ENCODE assay signal across 24 cellular contexts in genomic region chr1:91759076-91759475, GRCh38.
DNase-seq lines count a peak whose midpoint lies in the region; ATAC-seq and TF ChIP-seq lines count a peak whose summit lies in the region.
"Had no signal": no experiment of that assay in that cellular context is flagged by ENCODE, and none has a peak within 500 bp of the region (broad histone marks: within the 10 kb centered on the region; RNA-seq: fewer than 3 reads in every experiment).

No MANE protein-coding gene starts in this region.

- H3K4me3 Mint-ChIP-seq in immature natural killer cell = no peak overlapping the region
- H3K4me3 Mint-ChIP-seq: activated T-cell treated with anti-CD3 and anti-CD28 coated beads, Interleukin-2, amount 50 U/mL, for 4 hours; B cell; brain; CD8-positive, alpha-beta T cell; nephron progenitor cell; T-helper 2 cell treated with Interferon-gamma antibody and Interleukin-4, amounts not matched to agents 5 μg/mL and 100 μg/mL, for 36 hours had no signal

- H3K4me3 ChIP-seq in right cardiac atrium (ENCODE audit: low read length) (no peak overlapping the region), prostate gland (no peak overlapping the region), vagina (no peak overlapping the region), thyroid gland (replicated peaks in 1 of 3) (no peak overlapping the region)

- H3K9me3 ChIP-seq in right cardiac atrium (ENCODE audit: control insufficient read depth, low read length) = no peaks in the 10 kb centered on the region
- H3K9me3 ChIP-seq in prostate gland = no peaks in the 10 kb centered on the region
- no peaks in the 10 kb centered on the region for H3K9me3 ChIP-seq in vagina
- no peaks in the 10 kb centered on the region for H3K9me3 ChIP-seq in thyroid gland

- H3K27ac Mint-ChIP-seq in immature natural killer cell = peak overlapping the region in 5 of 6 donors; percentile 57 to 89 (median 85)
- H3K27ac Mint-ChIP-seq: B cell; CD8-positive, alpha-beta T cell; T-helper 2 cell treated with Interferon-gamma antibody and Interleukin-4, amounts not matched to agents 5 μg/mL and 100 μg/mL, for 36 hours had no signal

- H3K4me1 ChIP-seq in right cardiac atrium (ENCODE audit: control insufficient read depth, insufficient read depth, low read length) (peaks cover 3% of the 10 kb centered on the region), prostate gland (replicated peaks) (peaks cover 4% of the 10 kb centered on the region), vagina (peaks cover 79% of the 10 kb centered on the region), thyroid gland (peaks cover 0 to 7% of the 10 kb centered on the region in 2 donors)
- H3K4me1 ChIP-seq: parathyroid adenoma had no signal

- peaks cover 1 to 10% (median 6%) of the 10 kb centered on the region in 3 donors for H3K27me3 Mint-ChIP-seq in immature natural killer cell (ENCODE audit: low read depth in 3 of 3)
- H3K27me3 Mint-ChIP-seq: B cell, brain had no signal

- TF ChIP-seq POLR2A in prostate gland (IDR thresholded peaks at IDR 0.05) (no peak), vagina (IDR thresholded peaks at IDR 0.05) (no peak), thyroid gland (IDR thresholded peaks at IDR 0.05) (no peak)

- no peak for TF ChIP-seq CTCF in prostate gland (IDR thresholded peaks at IDR 0.05)
- no peak for TF ChIP-seq CTCF in vagina (IDR thresholded peaks at IDR 0.05)
- TF ChIP-seq CTCF in thyroid gland (IDR thresholded peaks at IDR 0.05) = no peak

- no peaks in the 10 kb centered on the region for H3K27me3 ChIP-seq in right cardiac atrium (ENCODE audit: control insufficient read depth, insufficient read depth)
- no peaks in the 10 kb centered on the region for H3K27me3 ChIP-seq in prostate gland (replicated peaks; ENCODE audit: insufficient read depth)
- H3K27me3 ChIP-seq in vagina = no peaks in the 10 kb centered on the region
- no peaks in the 10 kb centered on the region for H3K27me3 ChIP-seq in thyroid gland

- WGBS in right cardiac atrium = 78% methylated on average over 2 of the region's 2 CpGs
- 42% methylated on average over 2 of the region's 2 CpGs for WGBS in prostate gland
- WGBS in thyroid gland, 2 donors = 94% methylated on average over 2 of the region's 2 CpGs

- no peaks in the 10 kb centered on the region for H3K9me3 Mint-ChIP-seq in immature natural killer cell
- H3K9me3 Mint-ChIP-seq: activated T-cell treated with anti-CD3 and anti-CD28 coated beads, Interleukin-2, amount 50 U/mL, for 4 hours; CD8-positive, alpha-beta T cell; nephron progenitor cell; T-helper 2 cell treated with Interferon-gamma antibody and Interleukin-4, amounts not matched to agents 5 μg/mL and 100 μg/mL, for 36 hours had no signal

- intact Hi-C loops in right cardiac atrium (cut with DNase I) (no loop called here), Right ventricle myocardium superior (cut with DNase I) (no loop called here), prostate gland (cut with DNase I) (no loop called here), vagina (cut with DNase I) (no loop called here), thyroid gland (cut with DNase I) (no loop called here)

- H3K27ac ChIP-seq in right cardiac atrium (ENCODE audit: low read length) (peak overlapping the region; percentile 10), prostate gland (peak overlapping the region; percentile 20 to 52), vagina (peak overlapping the region; percentile 85), thyroid gland (no peak overlapping the region)
- H3K27ac ChIP-seq: epithelial cell of prostate, KMS-11, parathyroid adenoma had no signal

- H3K36me3 ChIP-seq in prostate gland = no peaks in the 10 kb centered on the region
- no peaks in the 10 kb centered on the region for H3K36me3 ChIP-seq in vagina
- no peaks in the 10 kb centered on the region for H3K36me3 ChIP-seq in thyroid gland

- peaks cover 4 to 42% (median 7%) of the 10 kb centered on the region in 3 donors for H3K36me3 Mint-ChIP-seq in immature natural killer cell
- H3K36me3 Mint-ChIP-seq: brain had no signal

- ATAC-seq in right cardiac atrium (no peak), Right ventricle myocardium superior (ENCODE audit: poor library complexity) (no peak), GM19351 (IDR thresholded peaks at IDR 0.05; ENCODE audit: unreplicated experiment) (no peak)
- ATAC-seq: activated T-cell treated with anti-CD3 and anti-CD28 coated beads, Interleukin-2, amount 50 U/mL, for 4 hours; CD8-positive, alpha-beta T cell; left cardiac atrium had no signal

- H3K4me1 Mint-ChIP-seq in immature natural killer cell = peaks cover 84 to 98% of the 10 kb centered on the region in 2 donors
- H3K4me1 Mint-ChIP-seq: B cell had no signal

- DNase-seq in right cardiac atrium (peak in 1 of 3 donors; percentile 65), Right ventricle myocardium superior (no peak), immature natural killer cell (no peak), prostate gland (ENCODE audit: low spot score) (no peak), vagina (ENCODE audit: extremely low spot score in 2 of 2) (peak in 1 of 2 donors; percentile 52), thyroid gland (no peak)
- DNase-seq in activated naive CD4-positive, alpha-beta T cell treated with Interleukin-2 at 50 U/mL for 16 hours = no peak
- DNase-seq: activated CD4-positive, alpha-beta T cell treated with anti-CD3 and anti-CD28 coated beads for 48 hours; activated T-cell treated with anti-CD3 and anti-CD28 coated beads, Interleukin-2, amount 50 U/mL, for 4 hours; CD8-positive, alpha-beta T cell; left cardiac atrium; NCI-H1417 treated with DMSO at 0.1 percent for 48 hours; NCI-H2081 treated with DMSO at 0.1 percent for 48 hours; NCI-H774; nephron progenitor cell; stimulated activated CD4-positive, alpha-beta T cell treated with anti-CD3 and anti-CD28 coated beads, Interleukin-15, amount 100 ng/mL, for 24 hours; stimulated activated naive CD4-positive, alpha-beta T cell had no signal

Comparison
In these comparisons a context has a peak if more than half of its experiments do, and no peak if none do; other contexts are left out.
1. H3K27ac ChIP-seq: peak in right cardiac atrium (single experiment), prostate gland (2 of 2) and vagina (single experiment); none in thyroid gland (0 of 3).